ENCODE assay signal across 25 cellular contexts in genomic region chr19:15666883-15667282, GRCh38. TPM values are rescaled to one million over a fixed set of nuclear protein-coding genes. Genes with fewer than 3 reads are reported as not detected.
DNase-seq lines count a peak whose midpoint lies in the region; ATAC-seq, FAIRE-seq and TF ChIP-seq lines count a peak whose summit lies in the region.
"Had no signal": no experiment of that assay in that cellular context is flagged by ENCODE, and none has a peak within 500 bp of the region (broad histone marks: within the 10 kb centered on the region; RNA-seq: fewer than 3 reads in every experiment).

No MANE protein-coding gene starts in this region.

- no peak for FAIRE-seq in small intestine (lab: Jason Lieb, UNC)
- FAIRE-seq: GM12891, H1 had no signal

- H3K4me1 ChIP-seq in small intestine (ENCODE audit: control insufficient read depth in 2 of 2, insufficient read depth in 1 of 2, low read depth in 1 of 2, low read length in 1 of 2): peaks cover 0 to 2% of the 10 kb centered on the region in 2 donors
- H3K4me1 ChIP-seq: BE2C had no signal

- H3K27me3 ChIP-seq in small intestine (ENCODE audit: control insufficient read depth in 2 of 2, insufficient read depth in 2 of 2, low read length in 2 of 2): no peaks in the 10 kb centered on the region
- H3K27me3 ChIP-seq: BE2C had no signal

- peak overlapping the region in 1 of 2 donors; percentile 57 for H3K27ac ChIP-seq in small intestine (ENCODE audit: low read depth in 1 of 2, low read length in 1 of 2)
- H3K27ac ChIP-seq: KMS-11 had no signal

- no peak for ATAC-seq in HG03159 (IDR thresholded peaks at IDR 0.05; ENCODE audit: unreplicated experiment)
- ATAC-seq: SK-N-SH treated with all-trans-retinoic acid at 6 μM for 48 hours had no signal

- in situ Hi-C loops in KBM-7 (cut with MboI; ENCODE audit: low pct_unique_long_range_greater_than_20kb, low sequenced_read_pairs): no loop called here

- no peaks in the 10 kb centered on the region for H3K36me3 ChIP-seq in small intestine (ENCODE audit: control insufficient read depth in 2 of 2, insufficient read depth in 2 of 2, low read length in 2 of 2)
- H3K36me3 ChIP-seq: BE2C had no signal

- no peak overlapping the region for H3K4me3 ChIP-seq in small intestine (ENCODE audit: low read depth in 1 of 2, low read length in 2 of 2)

- H3K27ac Mint-ChIP-seq in activated T-cell treated with anti-CD3 and anti-CD28 coated beads, Interleukin-2, amount 50 U/mL, for 24 hours: no peak overlapping the region
- H3K27ac Mint-ChIP-seq: CD4-positive, alpha-beta memory T cell had no signal

- H3K4me1 Mint-ChIP-seq in activated T-cell treated with anti-CD3 and anti-CD28 coated beads, Interleukin-2, amount 50 U/mL, for 24 hours (ENCODE audit: low read depth): no peaks in the 10 kb centered on the region

- H3K9me3 Mint-ChIP-seq in activated T-cell treated with anti-CD3 and anti-CD28 coated beads, Interleukin-2, amount 50 U/mL, for 24 hours: no peaks in the 10 kb centered on the region

- no peak for TF ChIP-seq POLR2A in erythroblast (IDR thresholded peaks at IDR 0.05; ENCODE audit: low read length)

- H3K4me3 Mint-ChIP-seq in activated T-cell treated with anti-CD3 and anti-CD28 coated beads, Interleukin-2, amount 50 U/mL, for 24 hours: no peak overlapping the region
- H3K4me3 Mint-ChIP-seq: CD4-positive, alpha-beta memory T cell had no signal

- H3K36me3 Mint-ChIP-seq in activated T-cell treated with anti-CD3 and anti-CD28 coated beads, Interleukin-2, amount 50 U/mL, for 24 hours (ENCODE audit: low read depth): no peaks in the 10 kb centered on the region
- H3K36me3 Mint-ChIP-seq: CD4-positive, alpha-beta memory T cell had no signal

- H3K27me3 Mint-ChIP-seq in activated T-cell treated with anti-CD3 and anti-CD28 coated beads, Interleukin-2, amount 50 U/mL, for 24 hours: peaks cover 17% of the 10 kb centered on the region

- 19 to 67% (median 20%) methylated on average over 4 of the region's 4 CpGs for WGBS in small intestine, 3 donors

- peak; percentile 29 for DNase-seq in NOMO-1 treated with DMSO at 0.1 percent for 48 hours (lab: John Stamatoyannopoulos, UW; ENCODE audit: unreplicated experiment)
- no peak for DNase-seq in NOMO-1 treated with dmso at 0.1 percent for 144 hours (lab: John Stamatoyannopoulos, UW; ENCODE audit: unreplicated experiment)
- peak; percentile 18 for DNase-seq in KBM-7
- peak; percentile 17 to 58 for DNase-seq in erythroblast (lab: John Stamatoyannopoulos, UW)
- DNase-seq in small intestine: peak; percentile 93
- no peak for DNase-seq in activated T-cell treated with anti-CD3 and anti-CD28 coated beads, Interleukin-2, amount 50 U/mL, for 24 hours
- no peak for DNase-seq in dermis blood vessel endothelial cell
- DNase-seq: 8988T; BE2C; CD4-positive, alpha-beta memory T cell; DMS53; EL; NCI-H1105; NCI-H2081; NCI-H446 treated with DMSO at 0.1 percent for 48 hours; NK-92 treated with Interleukin-12 subunit alpha and Interleukin-12 subunit beta, amount 100 ng/mL, for 24 hours; OCI-M1; SHP77 treated with DMSO at 0.1 percent for 48 hours had no signal

- no peaks in the 10 kb centered on the region for H3K9me3 ChIP-seq in small intestine (ENCODE audit: control insufficient read depth, low read depth)
- H3K9me3 ChIP-seq: BE2C had no signal

RNA-seq across cellular contexts. Expression of gene CYP4F12, which starts 6.0 kb away (rescaled TPM):
- 100 to 1,000 TPM in 2 of 3 donors, 10 to 100 TPM in 1; 46.9 to 398 (median 300) TPM for polyA plus RNA-seq in small intestine
- not detected in 2 replicates for total RNA-seq in dermis blood vessel endothelial cell
- total RNA-seq: H1, RPMI7951 had no signal
- polyA plus RNA-seq: H1 had no signal

RNA-seq across cellular contexts. Expression of gene CYP4F3, which starts 26.2 kb away (rescaled TPM):
- 10 to 100 TPM in 1 of 3 donors, 1 to 10 TPM in 2; 2.3 to 11.1 (median 4.7) TPM for polyA plus RNA-seq in small intestine
- not detected in 2 replicates for total RNA-seq in dermis blood vessel endothelial cell
- total RNA-seq: CD4-positive, alpha-beta memory T cell; H1; RPMI7951 had no signal
- polyA plus RNA-seq: CD4-positive, alpha-beta memory T cell; H1 had no signal

RNA-seq across cellular contexts. Expression of gene CYP4F8, which starts 51.9 kb away (rescaled TPM):
- polyA plus RNA-seq in small intestine: not detected
- total RNA-seq in dermis blood vessel endothelial cell: not detected in 2 replicates
- total RNA-seq: CD4-positive, alpha-beta memory T cell; H1; MCF 10A; RPMI7951 had no signal
- polyA plus RNA-seq: CD4-positive, alpha-beta memory T cell; H1 had no signal

Comparison
In these comparisons a context has a peak if more than half of its experiments do, and no peak if none do; other contexts are left out.
1. DNase-seq: peak in NOMO-1 treated with DMSO at 0.1 percent for 48 hours (single experiment), KBM-7 (single experiment), erythroblast (2 of 2) and small intestine (single experiment); none in NOMO-1 treated with dmso at 0.1 percent for 144 hours (single experiment), activated T-cell treated with anti-CD3 and anti-CD28 coated beads, Interleukin-2, amount 50 U/mL, for 24 hours (single experiment) and dermis blood vessel endothelial cell (single experiment).